ENCODE assay signal across 31 cellular contexts in the genomic region with DNA sequence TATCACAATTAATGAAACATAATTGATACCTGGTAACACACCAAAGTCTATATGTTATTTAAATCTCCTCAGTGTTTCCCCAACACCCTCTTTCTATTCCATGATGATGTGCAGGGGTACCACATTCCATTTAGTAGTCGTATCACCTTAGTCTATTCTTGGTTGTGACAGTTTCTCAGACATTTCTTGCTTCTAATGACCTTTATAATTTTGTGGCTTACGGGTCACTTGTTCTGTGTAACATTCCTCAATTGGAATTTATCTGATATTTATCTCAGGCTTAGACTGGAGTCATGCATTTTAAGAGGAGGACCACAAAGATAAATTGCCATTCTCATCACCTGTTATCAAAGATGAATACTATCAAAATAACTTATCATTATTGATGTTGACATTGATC.
"Had no signal": no experiment of that assay in that cellular context is flagged by ENCODE, and none has a peak within 500 bp of the region (broad histone marks: within the 10 kb centered on the region; RNA-seq: fewer than 3 reads in every experiment).

No MANE protein-coding gene starts in this region.

- DNase-seq: naive thymus-derived CD8-positive, alpha-beta T cell; nephron progenitor cell; nucleus accumbens; ovary; posterior cingulate gyrus; psoas muscle; right cardiac atrium; right lobe of liver; sigmoid colon; small intestine; stimulated activated CD4-positive, alpha-beta T cell treated with anti-CD3 and anti-CD28 coated beads, Interleukin-15, amount 100 ng/mL, for 24 hours; stimulated activated CD4-positive, alpha-beta T cell treated with anti-CD3 and anti-CD28 coated beads, Interleukin-2, amount 100 ng/mL, for 24 hours; stimulated activated CD4-positive, alpha-beta T cell treated with anti-CD3 and anti-CD28 coated beads, Interleukin-2, amount 100 ng/mL, for 48 hours; stimulated activated CD4-positive, alpha-beta T cell treated with anti-CD3 and anti-CD28 coated beads, Interleukin-4, amount 100 ng/mL, for 24 hours; stimulated activated naive B cell treated with anti-CD40 and anti-IgM and Interleukin-4, amounts not matched to agents 10 μg/mL and 1 μg/mL and 100 μg/mL, for 72 hours; stimulated activated naive CD4-positive, alpha-beta T cell treated with Interleukin-2 at 50 U/mL for 16 hours; stomach; testis; tibial artery; transverse colon; upper lobe of right lung; uterus had no signal

- H3K79me2 ChIP-seq: parathyroid adenoma had no signal

- H3K9ac ChIP-seq: parathyroid adenoma had no signal

- H3K27ac Mint-ChIP-seq: naive thymus-derived CD8-positive, alpha-beta T cell; natural killer cell treated with Interleukin-12 subunit alpha and Interleukin-12 subunit beta and Interleukin-15 and Interleukin-18, amount 100 ng/mL, for 72 hours; nephron progenitor cell; progenitor cell of endocrine pancreas; stimulated activated effector memory CD8-positive, alpha-beta T cell treated with anti-CD3 and anti-CD28 coated beads, Interleukin-12 subunit alpha, Interleukin-12 subunit beta, amount 100 ng/mL, for 72 hours; stimulated activated naive B cell treated with anti-CD40 and anti-IgM and Interleukin-4, amounts not matched to agents 10 μg/mL and 1 μg/mL and 100 μg/mL, for 72 hours; stimulated activated naive CD8-positive, alpha-beta T cell treated with anti-CD3 and anti-CD28 coated beads, Interleukin-15, Interleukin-2, amounts not matched to agents 100 ng/mL and 50 ng/mL, for 24 hours; type B pancreatic cell had no signal

- H3K36me3 ChIP-seq: neutrophil, ovary, right lobe of liver, sigmoid colon, stomach, suprapubic skin, tibial artery, transverse colon, upper lobe of right lung, uterus had no signal

- H3K27me3 Mint-ChIP-seq: naive thymus-derived CD8-positive, alpha-beta T cell; natural killer cell treated with Interleukin-12 subunit alpha and Interleukin-12 subunit beta and Interleukin-15 and Interleukin-18, amount 100 ng/mL, for 72 hours; progenitor cell of endocrine pancreas; stimulated activated naive B cell treated with anti-CD40 and anti-IgM and Interleukin-4, amounts not matched to agents 10 μg/mL and 1 μg/mL and 100 μg/mL, for 72 hours; stimulated activated naive CD8-positive, alpha-beta T cell treated with anti-CD3 and anti-CD28 coated beads, Interleukin-15, Interleukin-2, amounts not matched to agents 100 ng/mL and 50 ng/mL, for 24 hours; type B pancreatic cell had no signal

- H3K36me3 Mint-ChIP-seq: naive thymus-derived CD8-positive, alpha-beta T cell; stimulated activated effector memory CD8-positive, alpha-beta T cell treated with anti-CD3 and anti-CD28 coated beads, Interleukin-12 subunit alpha, Interleukin-12 subunit beta, amount 100 ng/mL, for 72 hours; stimulated activated naive B cell treated with anti-CD40 and anti-IgM and Interleukin-4, amounts not matched to agents 10 μg/mL and 1 μg/mL and 100 μg/mL, for 72 hours had no signal

- H3K4me3 ChIP-seq: ovary, psoas muscle, right lobe of liver, sigmoid colon, stomach, suprapubic skin, testis, tibial artery, transverse colon, upper lobe of right lung, uterus had no signal

- FAIRE-seq: small intestine had no signal

- H3K9me3 ChIP-seq: neutrophil, ovary, right lobe of liver, sigmoid colon, stomach, suprapubic skin, testis, transverse colon, upper lobe of right lung, uterus had no signal

- H3K27me3 ChIP-seq: neutrophil, ovary, right lobe of liver, sigmoid colon, stomach, suprapubic skin, testis, tibial artery, transverse colon, upper lobe of right lung, uterus had no signal

- H2AFZ ChIP-seq: parathyroid adenoma had no signal

- H3K4me3 Mint-ChIP-seq: naive thymus-derived CD8-positive, alpha-beta T cell; natural killer cell treated with Interleukin-12 subunit alpha and Interleukin-12 subunit beta and Interleukin-15 and Interleukin-18, amount 100 ng/mL, for 72 hours; nephron progenitor cell; neural crest cell; stimulated activated effector memory CD8-positive, alpha-beta T cell treated with anti-CD3 and anti-CD28 coated beads, Interleukin-12 subunit alpha, Interleukin-12 subunit beta, amount 100 ng/mL, for 72 hours; stimulated activated naive B cell treated with anti-CD40 and anti-IgM and Interleukin-4, amounts not matched to agents 10 μg/mL and 1 μg/mL and 100 μg/mL, for 72 hours; stimulated activated naive CD8-positive, alpha-beta T cell treated with anti-CD3 and anti-CD28 coated beads, Interleukin-15, Interleukin-2, amounts not matched to agents 100 ng/mL and 50 ng/mL, for 24 hours; type B pancreatic cell had no signal

- H3K27ac ChIP-seq: neutrophil, ovary, parathyroid adenoma, psoas muscle, right lobe of liver, sigmoid colon, stomach, suprapubic skin, testis, tibial artery, transverse colon, upper lobe of right lung had no signal

- H3K4me1 Mint-ChIP-seq: naive thymus-derived CD8-positive, alpha-beta T cell; nephron progenitor cell; stimulated activated effector memory CD8-positive, alpha-beta T cell treated with anti-CD3 and anti-CD28 coated beads, Interleukin-12 subunit alpha, Interleukin-12 subunit beta, amount 100 ng/mL, for 72 hours; stimulated activated naive B cell treated with anti-CD40 and anti-IgM and Interleukin-4, amounts not matched to agents 10 μg/mL and 1 μg/mL and 100 μg/mL, for 72 hours had no signal

- H3K9me3 Mint-ChIP-seq: stimulated activated naive CD8-positive, alpha-beta T cell treated with anti-CD3 and anti-CD28 coated beads, Interleukin-15, Interleukin-2, amounts not matched to agents 100 ng/mL and 50 ng/mL, for 24 hours had no signal

- H3K4me1 ChIP-seq: parathyroid adenoma, psoas muscle, sigmoid colon, stomach, suprapubic skin, testis, transverse colon, upper lobe of right lung had no signal
